Comparison of ENCODE assay signal across 25 cellular contexts in the genomic region with DNA sequence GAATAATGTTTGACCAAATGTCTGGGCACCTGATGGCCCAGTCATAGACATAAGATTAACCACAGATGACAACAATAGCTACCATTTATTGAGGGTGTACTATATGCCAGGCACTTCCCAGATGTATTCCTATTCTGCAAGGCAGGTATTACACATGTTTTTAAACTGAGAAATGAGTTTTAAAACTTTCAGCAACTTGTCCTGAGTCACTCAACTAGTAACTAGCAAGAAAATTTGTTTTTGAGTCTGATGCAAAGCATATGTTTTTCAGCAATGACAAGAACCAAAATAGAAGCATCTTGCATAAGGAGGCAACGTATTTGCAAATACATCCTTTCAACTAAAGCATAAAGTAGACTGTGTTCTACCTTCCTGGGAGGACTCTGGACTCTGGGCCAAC. TPM values are rescaled to one million over a fixed set of nuclear protein-coding genes. Genes with fewer than 3 reads are reported as not detected.
"Had no signal": no experiment of that assay in that cellular context is flagged by ENCODE, and none has a peak within 500 bp of the region (broad histone marks: within the 10 kb centered on the region; RNA-seq: fewer than 3 reads in every experiment).

No MANE protein-coding gene starts in this region.

- H3K27me3 Mint-ChIP-seq: activated B cell treated with CpG ODN at 0.5 μM for 24 hours; activated CD4-positive, alpha-beta memory T cell treated with anti-CD3 and anti-CD28 coated beads for 36 hours; activated CD4-positive, alpha-beta T cell treated with anti-CD3 and anti-CD28 coated beads, Interleukin-2, amount 10 ng/mL, durations not matched to agents 24 days and 14 days; activated naive CD8-positive, alpha-beta T cell; activated T-helper 17 cell treated with anti-CD3 and anti-CD28 coated beads, Interleukin-2, amount 50 U/mL, for 72 hours had no signal

- H3K4me3 ChIP-seq: cardiac muscle cell had no signal

- H3K9me3 Mint-ChIP-seq: activated B cell treated with CpG ODN at 0.5 μM for 24 hours; activated CD4-positive, alpha-beta memory T cell treated with anti-CD3 and anti-CD28 coated beads for 36 hours; activated CD4-positive, alpha-beta T cell treated with anti-CD3 and anti-CD28 coated beads, Interleukin-2, amount 10 ng/mL, durations not matched to agents 24 days and 14 days; activated naive CD4-positive, alpha-beta T cell treated with anti-CD3 and anti-CD28 coated beads for 36 hours; activated T-helper 17 cell treated with anti-CD3 and anti-CD28 coated beads, Interleukin-2, amount 50 U/mL, for 72 hours had no signal

- H3K9ac ChIP-seq: KMS-11 had no signal

- DNase-seq: activated B cell treated with CpG ODN at 0.5 μM for 24 hours; activated CD4-positive, alpha-beta memory T cell treated with anti-CD3 and anti-CD28 coated beads for 36 hours; activated CD4-positive, alpha-beta T cell treated with anti-CD3 and anti-CD28 coated beads for 1 hour; activated CD4-positive, alpha-beta T cell treated with anti-CD3 and anti-CD28 coated beads, Interleukin-2, amount 10 ng/mL, durations not matched to agents 24 days and 14 days; activated gamma-delta T cell; activated naive CD4-positive, alpha-beta T cell treated with anti-CD3 and anti-CD28 coated beads for 36 hours; activated T-cell treated with anti-CD3 and anti-CD28 coated beads for 4 hours; activated T-cell treated with anti-CD3 and anti-CD28 coated beads, Interleukin-2, amount 50 U/mL, for 48 hours; brain microvascular endothelial cell; NCI-H1092 treated with DMSO at 0.1 percent for 48 hours; NCI-H1436; NCI-H187; NCI-H2081; NCI-H510A treated with DMSO at 0.1 percent for 48 hours; NCI-H69; PC-3; SHP77 treated with DMSO at 0.1 percent for 48 hours; T-helper 2 cell; T1000 had no signal

- H3K27ac ChIP-seq: brain microvascular endothelial cell, cardiac muscle cell, KMS-11 had no signal

- H3K4me2 ChIP-seq: KMS-11 had no signal

- H3K4me1 Mint-ChIP-seq: activated T-helper 17 cell treated with anti-CD3 and anti-CD28 coated beads, Interleukin-2, amount 50 U/mL, for 72 hours had no signal

- H3K27ac Mint-ChIP-seq: activated B cell treated with CpG ODN at 0.5 μM for 24 hours; activated CD4-positive, alpha-beta memory T cell treated with anti-CD3 and anti-CD28 coated beads for 36 hours; activated CD4-positive, alpha-beta T cell treated with anti-CD3 and anti-CD28 coated beads, Interleukin-2, amount 10 ng/mL, durations not matched to agents 24 days and 14 days; activated naive CD4-positive, alpha-beta T cell treated with anti-CD3 and anti-CD28 coated beads for 36 hours; activated naive CD8-positive, alpha-beta T cell; activated T-helper 17 cell treated with anti-CD3 and anti-CD28 coated beads, Interleukin-2, amount 50 U/mL, for 72 hours had no signal

- H3K4me3 Mint-ChIP-seq: activated B cell treated with CpG ODN at 0.5 μM for 24 hours; activated CD4-positive, alpha-beta memory T cell treated with anti-CD3 and anti-CD28 coated beads for 36 hours; activated CD4-positive, alpha-beta T cell treated with anti-CD3 and anti-CD28 coated beads, Interleukin-2, amount 10 ng/mL, durations not matched to agents 24 days and 14 days; activated naive CD4-positive, alpha-beta T cell treated with anti-CD3 and anti-CD28 coated beads for 36 hours; activated naive CD8-positive, alpha-beta T cell; activated T-helper 17 cell treated with anti-CD3 and anti-CD28 coated beads, Interleukin-2, amount 50 U/mL, for 72 hours had no signal

- H3K27me3 ChIP-seq: brain microvascular endothelial cell, cardiac muscle cell had no signal

RNA-seq across cellular contexts. Expression of gene SLC51B, which starts 47.3 kb away (rescaled TPM):
- total RNA-seq: activated B cell treated with CpG ODN at 0.5 μM for 24 hours; activated CD4-positive, alpha-beta memory T cell treated with anti-CD3 and anti-CD28 coated beads for 36 hours; activated CD4-positive, alpha-beta T cell treated with anti-CD3 and anti-CD28 coated beads, Interleukin-2, amount 10 ng/mL, durations not matched to agents 24 days and 14 days; activated CD8-positive, alpha-beta memory T cell treated with anti-CD3 and anti-CD28 coated beads for 36 hours; activated naive CD4-positive, alpha-beta T cell treated with anti-CD3 and anti-CD28 coated beads for 36 hours; activated T-helper 17 cell treated with anti-CD3 and anti-CD28 coated beads, Interleukin-2, amount 50 U/mL, for 72 hours; cardiac muscle cell; MCF 10A; PC-3 had no signal
- polyA plus RNA-seq: cardiac muscle cell had no signal
